In the genomic region with DNA sequence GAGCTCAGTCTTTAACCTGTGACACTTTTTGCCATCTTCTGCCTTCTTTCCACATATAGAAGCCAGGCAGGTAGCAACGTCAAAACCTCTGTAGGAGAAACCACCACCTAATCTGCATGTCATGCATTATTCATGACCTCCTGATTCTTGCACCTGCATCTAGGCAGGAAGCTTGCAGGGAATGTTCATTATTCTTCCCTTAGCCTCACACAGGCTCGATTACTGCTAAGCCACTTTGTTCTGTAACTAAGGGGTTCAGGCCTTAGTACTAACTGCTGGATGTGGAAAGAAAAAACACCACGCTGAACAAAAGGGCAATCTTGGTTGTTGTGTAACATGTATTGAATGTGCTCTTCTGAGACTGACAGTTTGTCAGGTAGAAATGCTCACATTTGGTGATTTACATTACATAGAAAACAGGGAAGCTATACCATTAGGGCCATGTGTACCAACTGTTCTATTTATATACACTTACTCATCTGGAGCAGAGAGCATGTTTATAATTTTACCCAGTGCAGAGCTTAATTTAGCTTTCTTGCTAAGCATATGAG, we compare ENCODE assay signal across 8 cellular contexts.
DNase-seq lines count a peak whose midpoint lies in the region; ATAC-seq and TF ChIP-seq lines count a peak whose summit lies in the region.

No MANE protein-coding gene starts in this region.

- H3K36me3 ChIP-seq in fibroblast of lung (ENCODE audit: control insufficient read depth, insufficient read depth, low read length) = no peaks in the 10 kb centered on the region
- no peaks in the 10 kb centered on the region for H3K36me3 ChIP-seq in smooth muscle cell (ENCODE audit: low read depth)

- H3K79me2 ChIP-seq in fibroblast of lung (ENCODE audit: control insufficient read depth, insufficient read depth, low read length) (no peaks in the 10 kb centered on the region), smooth muscle cell (ENCODE audit: low read depth) (no peaks in the 10 kb centered on the region)

- DNase-seq in NCI-H2107 treated with DMSO at 0.1 percent for 48 hours (lab: John Stamatoyannopoulos, UW; ENCODE audit: unreplicated experiment) (peak; percentile 54), NCI-H2107 (lab: John Stamatoyannopoulos, UW) (no peak), NCI-H345 (lab: John Stamatoyannopoulos, UW) (peak; percentile 85), fibroblast of lung (ENCODE audit: low read depth in 2 of 2) (peak; percentile 45 to 74), smooth muscle cell (lab: John Stamatoyannopoulos, UW; ENCODE audit: unreplicated experiment) (no peak), KG1 (lab: John Stamatoyannopoulos, UW) (no peak), NCI-H1048 (lab: John Stamatoyannopoulos, UW) (no peak)

- no peak for ATAC-seq in GM21381 (IDR thresholded peaks at IDR 0.05; ENCODE audit: unreplicated experiment)

- H2AFZ ChIP-seq in fibroblast of lung (ENCODE audit: low read length) = no peak overlapping the region
- H2AFZ ChIP-seq in smooth muscle cell (ENCODE audit: low read depth) = no peak overlapping the region

- 56% methylated on average over 3 of the region's 3 CpGs for WGBS in smooth muscle cell (ENCODE audit: low lambda C conversion rate)

- H3F3A ChIP-seq in smooth muscle cell (ENCODE audit: low read depth) = no peaks in the 10 kb centered on the region

- H4K20me1 ChIP-seq in fibroblast of lung (ENCODE audit: control insufficient read depth, extremely low read depth, insufficient read depth, low read length) (no peaks in the 10 kb centered on the region), smooth muscle cell (ENCODE audit: low read depth) (no peaks in the 10 kb centered on the region)

- H3K9ac ChIP-seq in fibroblast of lung (ENCODE audit: insufficient read depth, low read length) (no peak overlapping the region), smooth muscle cell (ENCODE audit: low read depth) (no peak overlapping the region)

- no peaks in the 10 kb centered on the region for H3K27me3 ChIP-seq in fibroblast of lung (ENCODE audit: control insufficient read depth, insufficient read depth, low read length)
- no peaks in the 10 kb centered on the region for H3K27me3 ChIP-seq in smooth muscle cell (ENCODE audit: low read depth)

- H3K4me1 ChIP-seq in fibroblast of lung (ENCODE audit: control insufficient read depth, extremely low read depth, insufficient read depth, low read length) = no peaks in the 10 kb centered on the region
- H3K4me1 ChIP-seq in smooth muscle cell (ENCODE audit: low read depth) = peaks cover 25% of the 10 kb centered on the region

- H3K27ac ChIP-seq in fibroblast of lung (ENCODE audit: insufficient read depth, low read length) (no peak overlapping the region), smooth muscle cell (ENCODE audit: low read depth) (peak overlapping the region; percentile 28)

- no peak overlapping the region for H3K4me2 ChIP-seq in fibroblast of lung (ENCODE audit: extremely low read depth, insufficient read depth, low read length)
- H3K4me2 ChIP-seq in smooth muscle cell = no peak overlapping the region

- H3K9me3 ChIP-seq in fibroblast of lung (ENCODE audit: control insufficient read depth, insufficient read depth, low read depth, low read length) (no peaks in the 10 kb centered on the region), smooth muscle cell (replicated peaks; ENCODE audit: low read depth) (no peaks in the 10 kb centered on the region)

- H3K4me3 ChIP-seq in fibroblast of lung (replicated peaks in 1 of 4; ENCODE audit: control extremely low read depth in 1 of 4, insufficient read depth in 1 of 4, low read depth in 3 of 4, low read length in 4 of 4) (no peak overlapping the region), smooth muscle cell (no peak overlapping the region)

- TF ChIP-seq CTCF in fibroblast of lung (conservative IDR thresholded peaks at IDR 0.05 in 1 of 2, IDR thresholded peaks at IDR 0.05 in 1 of 2; ENCODE audit: low read depth in 1 of 2, low read length in 2 of 2) (no peak), smooth muscle cell (IDR thresholded peaks at IDR 0.05; ENCODE audit: borderline replicate concordance, insufficient read depth, poor library complexity, severe bottlenecking) (no peak)

Comparison
In these comparisons a context has a peak if more than half of its experiments do, and no peak if none do; other contexts are left out.
1. DNase-seq: peak in NCI-H2107 treated with DMSO at 0.1 percent for 48 hours (single experiment), NCI-H345 (single experiment) and fibroblast of lung (2 of 2); none in NCI-H2107 (single experiment), smooth muscle cell (single experiment), KG1 (single experiment) and NCI-H1048 (single experiment).